22 cellular contexts compared by ENCODE assay signal in genomic region chr3:10554746-10555145, GRCh38. TPM values are rescaled to one million over a fixed set of nuclear protein-coding genes. Genes with fewer than 3 reads are reported as not detected.
A peak's percentile ranks its signal among the peaks of the same experiment; 100 is the strongest.
DNase-seq lines count a peak whose midpoint lies in the region; ATAC-seq and TF ChIP-seq lines count a peak whose summit lies in the region.
"Had no signal": no experiment of that assay in that cellular context is flagged by ENCODE, and none has a peak within 500 bp of the region (broad histone marks: within the 10 kb centered on the region; RNA-seq: fewer than 3 reads in every experiment).

No MANE protein-coding gene starts in this region.

- H3K36me3 Mint-ChIP-seq in activated CD8-positive, alpha-beta T cell treated with anti-CD3 and anti-CD28 coated beads, Interleukin-2, amount 10 ng/mL, durations not matched to agents 7 days and 5 days (ENCODE audit: low read depth): no peaks in the 10 kb centered on the region
- H3K36me3 Mint-ChIP-seq in activated CD8-positive, alpha-beta T cell treated with anti-CD3 and anti-CD28 coated beads for 36 hours (ENCODE audit: low read depth): no peaks in the 10 kb centered on the region
- H3K36me3 Mint-ChIP-seq in osteocyte (ENCODE audit: unreplicated experiment): no peaks in the 10 kb centered on the region

- TF ChIP-seq POLR2A in esophagus muscularis mucosa (IDR thresholded peaks at IDR 0.05; ENCODE audit: low read depth): no peak

- H3K4me1 ChIP-seq in esophagus muscularis mucosa (peaks cover 0 to 3% (median 1%) of the 10 kb centered on the region in 4 donors), mammary epithelial cell (ENCODE audit: insufficient read depth, low read length) (peaks cover 25% of the 10 kb centered on the region)
- H3K4me1 ChIP-seq: Peyer's patch had no signal

- no CpG with 5 or more reads among the region's 1 CpG for WGBS in esophagus muscularis mucosa
- 79% methylated on average over 1 of the region's 1 CpG for WGBS in mammary epithelial cell (ENCODE audit: low coverage, missing lambda C conversion rate)

- no peaks in the 10 kb centered on the region for H3K9me3 Mint-ChIP-seq in activated CD8-positive, alpha-beta T cell treated with anti-CD3 and anti-CD28 coated beads, Interleukin-2, amount 10 ng/mL, durations not matched to agents 7 days and 5 days (ENCODE audit: insufficient read depth)
- H3K9me3 Mint-ChIP-seq in activated CD8-positive, alpha-beta T cell treated with anti-CD3 and anti-CD28 coated beads for 36 hours: no peaks in the 10 kb centered on the region
- H3K9me3 Mint-ChIP-seq in osteocyte (ENCODE audit: unreplicated experiment): no peaks in the 10 kb centered on the region

- peak overlapping the region; percentile 44 for H3K27ac ChIP-seq in caudate nucleus (ENCODE audit: low read depth, low read length)
- H3K27ac ChIP-seq in esophagus muscularis mucosa (replicated peaks in 1 of 4): no peak overlapping the region
- H3K27ac ChIP-seq in mammary epithelial cell (ENCODE audit: insufficient read depth, low read depth, low read length): no peak overlapping the region
- H3K27ac ChIP-seq: C4-2B, GM23248, KMS-11 had no signal

- no peaks in the 10 kb centered on the region for H4K20me1 ChIP-seq in mammary epithelial cell (ENCODE audit: insufficient read depth, low read length)

- H3K9me3 ChIP-seq in esophagus muscularis mucosa (no peaks in the 10 kb centered on the region), mammary epithelial cell (replicated peaks; ENCODE audit: insufficient read depth, low read length) (no peaks in the 10 kb centered on the region)
- H3K9me3 ChIP-seq: Peyer's patch had no signal

- no peak overlapping the region for H2AFZ ChIP-seq in mammary epithelial cell (ENCODE audit: low read depth, low read length)
- H2AFZ ChIP-seq: GM23248 had no signal

- in situ Hi-C loops in mammary epithelial cell (cut with MboI; ENCODE audit: low sequenced_read_pairs in 2 of 2): no loop called here

- H3K27me3 Mint-ChIP-seq in activated CD8-positive, alpha-beta T cell treated with anti-CD3 and anti-CD28 coated beads, Interleukin-2, amount 10 ng/mL, durations not matched to agents 7 days and 5 days (ENCODE audit: low read depth): peaks cover 5% of the 10 kb centered on the region
- peaks cover 2% of the 10 kb centered on the region for H3K27me3 Mint-ChIP-seq in activated CD8-positive, alpha-beta T cell treated with anti-CD3 and anti-CD28 coated beads for 36 hours
- H3K27me3 Mint-ChIP-seq in osteocyte (ENCODE audit: unreplicated experiment): peaks cover 7% of the 10 kb centered on the region

- no peak overlapping the region for H3K27ac Mint-ChIP-seq in activated CD8-positive, alpha-beta T cell treated with anti-CD3 and anti-CD28 coated beads, Interleukin-2, amount 10 ng/mL, durations not matched to agents 7 days and 5 days
- no peak overlapping the region for H3K27ac Mint-ChIP-seq in activated CD8-positive, alpha-beta T cell treated with anti-CD3 and anti-CD28 coated beads for 36 hours
- H3K27ac Mint-ChIP-seq in osteocyte (ENCODE audit: unreplicated experiment): no peak overlapping the region

- no peak for TF ChIP-seq EP300 in esophagus muscularis mucosa (IDR thresholded peaks at IDR 0.05)

- DNase-seq in activated CD8-positive, alpha-beta T cell treated with anti-CD3 and anti-CD28 coated beads, Interleukin-2, amount 10 ng/mL, durations not matched to agents 7 days and 5 days: peak; percentile 14
- no peak for DNase-seq in activated CD8-positive, alpha-beta T cell treated with anti-CD3 and anti-CD28 coated beads for 36 hours
- DNase-seq in caudate nucleus (lab: John Stamatoyannopoulos, UW) (no peak), esophagus muscularis mucosa (ENCODE audit: extremely low spot score) (peak; percentile 60), osteocyte (ENCODE audit: extremely low spot score, unreplicated experiment) (peak; percentile 44), HEK293T (ENCODE audit: extremely low spot score) (no peak), mammary epithelial cell (no peak)
- DNase-seq in activated CD4-positive, alpha-beta T cell treated with anti-CD3 and anti-CD28 coated beads for 48 hours: no peak
- DNase-seq: 8988T, AML-193, GDM1, GM23248, HCEC 1CT, IMR-90, NCI-H1092 treated with DMSO at 0.1 percent for 48 hours, NCI-H1436 treated with DMSO at 0.1 percent for 48 hours, NCI-H2029 treated with DMSO at 0.1 percent for 48 hours, NCI-H226, NCI-H526, Peyer's patch had no signal

- no peak overlapping the region for H3K4me3 Mint-ChIP-seq in activated CD8-positive, alpha-beta T cell treated with anti-CD3 and anti-CD28 coated beads, Interleukin-2, amount 10 ng/mL, durations not matched to agents 7 days and 5 days
- H3K4me3 Mint-ChIP-seq in activated CD8-positive, alpha-beta T cell treated with anti-CD3 and anti-CD28 coated beads for 36 hours: no peak overlapping the region
- no peak overlapping the region for H3K4me3 Mint-ChIP-seq in osteocyte (ENCODE audit: unreplicated experiment)

- H3K79me2 ChIP-seq in mammary epithelial cell (ENCODE audit: insufficient read depth, low read length): no peaks in the 10 kb centered on the region

- no peak overlapping the region for H3K4me3 ChIP-seq in esophagus muscularis mucosa
- no peak overlapping the region for H3K4me3 ChIP-seq in mammary epithelial cell (replicated peaks in 1 of 3; ENCODE audit: insufficient read depth in 1 of 3, low read depth in 2 of 3, low read length in 3 of 3)
- H3K4me3 ChIP-seq: GM23248, Peyer's patch had no signal

- H3K4me1 Mint-ChIP-seq in activated CD8-positive, alpha-beta T cell treated with anti-CD3 and anti-CD28 coated beads, Interleukin-2, amount 10 ng/mL, durations not matched to agents 7 days and 5 days (ENCODE audit: low read depth): peaks cover 30% of the 10 kb centered on the region
- peaks cover 27% of the 10 kb centered on the region for H3K4me1 Mint-ChIP-seq in activated CD8-positive, alpha-beta T cell treated with anti-CD3 and anti-CD28 coated beads for 36 hours (ENCODE audit: low read depth)
- H3K4me1 Mint-ChIP-seq in osteocyte (ENCODE audit: unreplicated experiment): peaks cover 18% of the 10 kb centered on the region

- H3K9ac ChIP-seq in mammary epithelial cell (ENCODE audit: insufficient read depth, low read length): no peak overlapping the region
- H3K9ac ChIP-seq: GM23248, KMS-11 had no signal

- POLR2A ChIA-PET in activated CD8-positive, alpha-beta T cell treated with anti-CD3 and anti-CD28 coated beads, Interleukin-2, amount 10 ng/mL, durations not matched to agents 7 days and 5 days (lab: Charles Lee): no interaction called here
- POLR2A ChIA-PET in activated CD8-positive, alpha-beta T cell treated with anti-CD3 and anti-CD28 coated beads for 36 hours (lab: Charles Lee): no interaction called here
- POLR2A ChIA-PET in HEK293T (lab: Yijun Ruan, JAX): no interaction called here

- no peak overlapping the region for H3K4me2 ChIP-seq in mammary epithelial cell (ENCODE audit: insufficient read depth, low read depth, low read length)
- H3K4me2 ChIP-seq: KMS-11 had no signal

- no peak for ATAC-seq in activated CD8-positive, alpha-beta T cell treated with anti-CD3 and anti-CD28 coated beads, Interleukin-2, amount 10 ng/mL, durations not matched to agents 7 days and 5 days
- ATAC-seq in activated CD8-positive, alpha-beta T cell treated with anti-CD3 and anti-CD28 coated beads for 36 hours: no peak

- CTCF ChIA-PET in activated CD8-positive, alpha-beta T cell treated with anti-CD3 and anti-CD28 coated beads, Interleukin-2, amount 10 ng/mL, durations not matched to agents 7 days and 5 days (lab: Charles Lee): no interaction called here
- CTCF ChIA-PET in activated CD8-positive, alpha-beta T cell treated with anti-CD3 and anti-CD28 coated beads for 36 hours (lab: Charles Lee): no interaction called here
- CTCF ChIA-PET in HEK293T (lab: Yijun Ruan, JAX) (no interaction called here), mammary epithelial cell (lab: Charles Lee; ENCODE audit: low non-redundant PET) (no interaction called here)

- dilution Hi-C loops in mammary epithelial cell (cut with HindIII; ENCODE audit: low sequenced_read_pairs): loop anchor here (5.0 kb wide), 2 partner anchors 63 to 72 kb away; no protein-coding TSS in a partner anchor

- TF ChIP-seq CTCF in activated CD8-positive, alpha-beta T cell treated with anti-CD3 and anti-CD28 coated beads for 36 hours (IDR thresholded peaks at IDR 0.05): no peak
- no peak for TF ChIP-seq CTCF in esophagus muscularis mucosa (IDR thresholded peaks at IDR 0.05)
- no peak for TF ChIP-seq CTCF in osteocyte (IDR thresholded peaks at IDR 0.05)
- no peak for TF ChIP-seq CTCF in mammary epithelial cell (conservative IDR thresholded peaks at IDR 0.05 in 1 of 2, IDR thresholded peaks at IDR 0.05 in 1 of 2; ENCODE audit: extremely low read depth in 1 of 2, insufficient read depth in 1 of 2, low read depth in 1 of 2, low read length in 2 of 2)

- H3K27me3 ChIP-seq in esophagus muscularis mucosa: peaks cover 0 to 33% (median 0%) of the 10 kb centered on the region in 4 donors
- no peaks in the 10 kb centered on the region for H3K27me3 ChIP-seq in mammary epithelial cell (ENCODE audit: insufficient read depth, low read length)
- H3K27me3 ChIP-seq: Peyer's patch had no signal

- no TSS peak for BruUV-seq in mammary epithelial cell (replicated peaks; lab: Mats Ljungman, UMichigan)

- intact Hi-C loops in activated CD8-positive, alpha-beta T cell treated with anti-CD3 and anti-CD28 coated beads for 36 hours (cut with micrococcal nuclease): no loop called here
- intact Hi-C loops in esophagus muscularis mucosa (cut with DNase I): no loop called here
- intact Hi-C loops in mammary epithelial cell (cut with micrococcal nuclease): no loop called here

- H3K36me3 ChIP-seq in esophagus muscularis mucosa (no peaks in the 10 kb centered on the region), mammary epithelial cell (ENCODE audit: insufficient read depth, low read length) (no peaks in the 10 kb centered on the region)
- H3K36me3 ChIP-seq: Peyer's patch had no signal

TF ChIP-seq in HEK293T, 16 proteins besides CTCF, POLR2A, EP300 and RAD21 (continues in another document):
- TF ChIP-seq CTBP1 (IDR thresholded peaks at IDR 0.05; ENCODE audit: borderline replicate concordance): no peak
- TF ChIP-seq SP1 (IDR thresholded peaks at IDR 0.05): no peak
- TF ChIP-seq FOXA1 (IDR thresholded peaks at IDR 0.05): no peak
- no peak for TF ChIP-seq NFRKB (IDR thresholded peaks at IDR 0.05)
- TF ChIP-seq TARDBP (IDR thresholded peaks at IDR 0.05): no peak

RNA-seq across cellular contexts. Expression of gene ATP2B2, which starts 49.4 kb away (rescaled TPM):
- not detected for total RNA-seq in activated CD8-positive, alpha-beta T cell treated with anti-CD3 and anti-CD28 coated beads, Interleukin-2, amount 10 ng/mL, durations not matched to agents 7 days and 5 days
- total RNA-seq in activated CD8-positive, alpha-beta T cell treated with anti-CD3 and anti-CD28 coated beads for 36 hours: not detected
- under 1 TPM; under 0.01 to 0.75 (median 0.39) TPM for total RNA-seq in esophagus muscularis mucosa
- total RNA-seq in osteocyte: 0.13 TPM in 1 of 2 replicates, not detected in the other
- total RNA-seq in mammary epithelial cell: not detected
- not detected for polyA plus RNA-seq in mammary epithelial cell
- not detected for polyA minus RNA-seq in mammary epithelial cell
- total RNA-seq: GM23248, Peyer's patch had no signal
- polyA plus RNA-seq: GM23248 had no signal

Comparison
In these comparisons a context has a peak if more than half of its experiments do, and no peak if none do; other contexts are left out.
1. DNase-seq: peak in activated CD8-positive, alpha-beta T cell treated with anti-CD3 and anti-CD28 coated beads, Interleukin-2, amount 10 ng/mL, durations not matched to agents 7 days and 5 days (single experiment), esophagus muscularis mucosa (single experiment) and osteocyte (single experiment); none in activated CD8-positive, alpha-beta T cell treated with anti-CD3 and anti-CD28 coated beads for 36 hours (single experiment), caudate nucleus (0 of 61), HEK293T (single experiment), activated CD4-positive, alpha-beta T cell treated with anti-CD3 and anti-CD28 coated beads for 48 hours (single experiment) and mammary epithelial cell (single experiment).